Comparison of ENCODE assay signal across 28 cellular contexts in genomic region chr21:31895069-31895851, GRCh38. TPM values are rescaled to one million over a fixed set of nuclear protein-coding genes. Genes with fewer than 3 reads are reported as not detected.
A peak's percentile ranks its signal among the peaks of the same experiment; 100 is the strongest.
DNase-seq lines count a peak whose midpoint lies in the region; ATAC-seq and TF ChIP-seq lines count a peak whose summit lies in the region.
"Had no signal": no experiment of that assay in that cellular context is flagged by ENCODE, and none has a peak within 500 bp of the region (broad histone marks: within the 10 kb centered on the region; RNA-seq: fewer than 3 reads in every experiment).

No MANE protein-coding gene starts in this region.

- H3K27me3 ChIP-seq in SJCRH30 = no peaks in the 10 kb centered on the region
- H3K27me3 ChIP-seq in smooth muscle cell (ENCODE audit: low read depth) = no peaks in the 10 kb centered on the region
- no peaks in the 10 kb centered on the region for H3K27me3 ChIP-seq in CD8-positive, alpha-beta T cell (ENCODE audit: insufficient read depth, low read length)
- H3K27me3 ChIP-seq: neural progenitor cell, testis had no signal

- H3K9me3 ChIP-seq in SJCRH30 (replicated peaks) = no peaks in the 10 kb centered on the region
- no peaks in the 10 kb centered on the region for H3K9me3 ChIP-seq in mesodermal cell (ENCODE audit: control insufficient read depth, low read length)
- H3K9me3 ChIP-seq in smooth muscle cell (replicated peaks; ENCODE audit: low read depth) = no peaks in the 10 kb centered on the region
- no peaks in the 10 kb centered on the region for H3K9me3 ChIP-seq in CD8-positive, alpha-beta T cell (ENCODE audit: low read length)
- H3K9me3 ChIP-seq: gastroesophageal sphincter, prostate gland, testis had no signal

- H3K79me2 ChIP-seq in smooth muscle cell (ENCODE audit: low read depth) = peaks cover 88% of the 10 kb centered on the region

- no peak overlapping the region for H3K9ac ChIP-seq in smooth muscle cell (ENCODE audit: low read depth)
- H3K9ac ChIP-seq: neural progenitor cell had no signal

- H3K27me3 Mint-ChIP-seq in activated T-cell treated with anti-CD3 and anti-CD28 coated beads, Interleukin-2, amount 50 U/mL, for 4 hours (ENCODE audit: low read depth) = peaks cover 13% of the 10 kb centered on the region
- H3K27me3 Mint-ChIP-seq in activated T-cell treated with anti-CD3 and anti-CD28 coated beads, Interleukin-2, amount 50 U/mL, for 24 hours = peaks cover 20% of the 10 kb centered on the region
- H3K27me3 Mint-ChIP-seq in CD8-positive, alpha-beta T cell (ENCODE audit: low read depth) = peaks cover 7% of the 10 kb centered on the region

- H4K20me1 ChIP-seq in smooth muscle cell (ENCODE audit: low read depth) = peaks cover 23% of the 10 kb centered on the region

- WGBS in mesodermal cell (ENCODE audit: insufficient coverage in 2 of 2), 2 experiments = 75 to 82% methylated on average over 4 to 6 of the region's 6 CpGs
- 54% methylated on average over 6 of the region's 6 CpGs for WGBS in smooth muscle cell (ENCODE audit: low lambda C conversion rate)

- POLR2A ChIA-PET in CD8-positive, alpha-beta T cell (lab: Charles Lee) = no interaction called here

- no peaks in the 10 kb centered on the region for H3K9me3 Mint-ChIP-seq in activated T-cell treated with anti-CD3 and anti-CD28 coated beads, Interleukin-2, amount 50 U/mL, for 4 hours
- H3K9me3 Mint-ChIP-seq in activated T-cell treated with anti-CD3 and anti-CD28 coated beads, Interleukin-2, amount 50 U/mL, for 24 hours = no peaks in the 10 kb centered on the region
- H3K9me3 Mint-ChIP-seq in CD8-positive, alpha-beta T cell = no peaks in the 10 kb centered on the region
- H3K9me3 Mint-ChIP-seq: activated T-helper 17 cell treated with anti-CD3 and anti-CD28 coated beads, Interleukin-2, amount 50 U/mL, for 72 hours; IgD-negative memory B cell; memory B cell; stimulated activated memory B cell treated with anti-CD40 and anti-IgM and Interleukin-4, amounts not matched to agents 10 μg/mL and 1 μg/mL and 100 μg/mL, for 72 hours had no signal

- H3K36me3 ChIP-seq in SJCRH30 = peaks cover 14% of the 10 kb centered on the region
- H3K36me3 ChIP-seq in mesodermal cell (ENCODE audit: control insufficient read depth, insufficient read depth, low read length) = peaks cover 7% of the 10 kb centered on the region
- no peaks in the 10 kb centered on the region for H3K36me3 ChIP-seq in smooth muscle cell (ENCODE audit: low read depth)
- H3K36me3 ChIP-seq in CD8-positive, alpha-beta T cell (ENCODE audit: insufficient read depth, low read length) = no peaks in the 10 kb centered on the region
- H3K36me3 ChIP-seq: gastroesophageal sphincter, neural progenitor cell, prostate gland had no signal

- no peak overlapping the region for H3K4me3 Mint-ChIP-seq in activated T-cell treated with anti-CD3 and anti-CD28 coated beads, Interleukin-2, amount 50 U/mL, for 4 hours
- H3K4me3 Mint-ChIP-seq in activated T-cell treated with anti-CD3 and anti-CD28 coated beads, Interleukin-2, amount 50 U/mL, for 24 hours = no peak overlapping the region
- H3K4me3 Mint-ChIP-seq in CD8-positive, alpha-beta T cell = no peak overlapping the region
- H3K4me3 Mint-ChIP-seq: activated CD8-positive, alpha-beta memory T cell treated with anti-CD3 and anti-CD28 coated beads, Interleukin-2, amount 10 ng/mL, durations not matched to agents 7 days and 5 days; activated T-helper 17 cell treated with anti-CD3 and anti-CD28 coated beads, Interleukin-2, amount 50 U/mL, for 72 hours; B cell; IgD-negative memory B cell; memory B cell; neural progenitor cell; stimulated activated memory B cell treated with anti-CD40 and anti-IgM and Interleukin-4, amounts not matched to agents 10 μg/mL and 1 μg/mL and 100 μg/mL, for 72 hours; T-helper 17 cell had no signal

- H3K4me1 Mint-ChIP-seq in activated T-cell treated with anti-CD3 and anti-CD28 coated beads, Interleukin-2, amount 50 U/mL, for 4 hours (ENCODE audit: low read depth) = peaks cover 6% of the 10 kb centered on the region
- H3K4me1 Mint-ChIP-seq in activated T-cell treated with anti-CD3 and anti-CD28 coated beads, Interleukin-2, amount 50 U/mL, for 24 hours (ENCODE audit: low read depth) = peaks cover 11% of the 10 kb centered on the region
- H3K4me1 Mint-ChIP-seq in CD8-positive, alpha-beta T cell (ENCODE audit: low read depth) = peaks cover 11% of the 10 kb centered on the region
- H3K4me1 Mint-ChIP-seq: activated CD8-positive, alpha-beta memory T cell treated with anti-CD3 and anti-CD28 coated beads, Interleukin-2, amount 10 ng/mL, durations not matched to agents 7 days and 5 days; B cell; memory B cell; stimulated activated memory B cell treated with anti-CD40 and anti-IgM and Interleukin-4, amounts not matched to agents 10 μg/mL and 1 μg/mL and 100 μg/mL, for 72 hours had no signal

- H3K36me3 Mint-ChIP-seq in activated T-cell treated with anti-CD3 and anti-CD28 coated beads, Interleukin-2, amount 50 U/mL, for 4 hours (ENCODE audit: insufficient read depth) = no peaks in the 10 kb centered on the region
- no peaks in the 10 kb centered on the region for H3K36me3 Mint-ChIP-seq in activated T-cell treated with anti-CD3 and anti-CD28 coated beads, Interleukin-2, amount 50 U/mL, for 24 hours (ENCODE audit: low read depth)
- no peaks in the 10 kb centered on the region for H3K36me3 Mint-ChIP-seq in CD8-positive, alpha-beta T cell
- H3K36me3 Mint-ChIP-seq: activated CD8-positive, alpha-beta memory T cell treated with anti-CD3 and anti-CD28 coated beads, Interleukin-2, amount 10 ng/mL, durations not matched to agents 7 days and 5 days; activated naive CD4-positive, alpha-beta T cell treated with anti-CD3 and anti-CD28 coated beads, Interleukin-2, amount 50 U/mL, for 72 hours; memory B cell; stimulated activated memory B cell treated with anti-CD40 and anti-IgM and Interleukin-4, amounts not matched to agents 10 μg/mL and 1 μg/mL and 100 μg/mL, for 72 hours had no signal

- CTCF ChIA-PET in CD8-positive, alpha-beta T cell (lab: Charles Lee) = interaction anchor here (1.9 kb wide), 1 partner anchor 29 kb away, joined by 5 read pairs; no protein-coding TSS in a partner anchor

- H3K27ac ChIP-seq in SJCRH30 (peak overlapping the region; percentile 75), mesodermal cell (ENCODE audit: low read depth, low read length, severe bottlenecking) (peak overlapping the region; percentile 47), smooth muscle cell (ENCODE audit: low read depth) (no peak overlapping the region)
- H3K27ac ChIP-seq in CD8-positive, alpha-beta T cell (ENCODE audit: low read depth, low read length) = no peak overlapping the region
- H3K27ac ChIP-seq: 22Rv1, neural progenitor cell, prostate gland, testis had no signal

- no peak for TF ChIP-seq CTCF in smooth muscle cell (IDR thresholded peaks at IDR 0.05; ENCODE audit: borderline replicate concordance, insufficient read depth, poor library complexity, severe bottlenecking)
- no peak for TF ChIP-seq CTCF in CD8-positive, alpha-beta T cell (IDR thresholded peaks at IDR 0.05)

- H3K4me1 ChIP-seq in SJCRH30 (peaks cover 59% of the 10 kb centered on the region), mesodermal cell (ENCODE audit: control insufficient read depth, insufficient read depth, low read length, poor library complexity, severe bottlenecking) (peaks cover 31% of the 10 kb centered on the region), smooth muscle cell (ENCODE audit: low read depth) (peaks cover under 1% of the 10 kb centered on the region)
- peaks cover 13% of the 10 kb centered on the region for H3K4me1 ChIP-seq in CD8-positive, alpha-beta T cell (ENCODE audit: insufficient read depth, low read length)
- H3K4me1 ChIP-seq: gastroesophageal sphincter, prostate gland, testis had no signal

- no peak overlapping the region for H2AFZ ChIP-seq in smooth muscle cell (ENCODE audit: low read depth)
- H2AFZ ChIP-seq: neural progenitor cell had no signal

- peaks cover 13% of the 10 kb centered on the region for H3F3A ChIP-seq in smooth muscle cell (ENCODE audit: low read depth)

- H3K27ac Mint-ChIP-seq in activated T-cell treated with anti-CD3 and anti-CD28 coated beads, Interleukin-2, amount 50 U/mL, for 24 hours = no peak overlapping the region
- no peak overlapping the region for H3K27ac Mint-ChIP-seq in CD8-positive, alpha-beta T cell
- H3K27ac Mint-ChIP-seq: activated CD8-positive, alpha-beta memory T cell treated with anti-CD3 and anti-CD28 coated beads, Interleukin-2, amount 10 ng/mL, durations not matched to agents 7 days and 5 days; activated naive CD4-positive, alpha-beta T cell treated with anti-CD3 and anti-CD28 coated beads, Interleukin-2, amount 50 U/mL, for 72 hours; activated T-helper 17 cell treated with anti-CD3 and anti-CD28 coated beads, Interleukin-2, amount 50 U/mL, for 72 hours; B cell; IgD-negative memory B cell; memory B cell; neural progenitor cell; stimulated activated memory B cell treated with anti-CD40 and anti-IgM and Interleukin-4, amounts not matched to agents 10 μg/mL and 1 μg/mL and 100 μg/mL, for 72 hours; T-helper 17 cell had no signal

- DNase-seq in NK-92 treated with Interleukin-12 subunit alpha and Interleukin-12 subunit beta, amount 100 ng/mL, for 24 hours (lab: John Stamatoyannopoulos, UW) = peak; percentile 25
- DNase-seq in NK-92 (lab: John Stamatoyannopoulos, UW; ENCODE audit: unreplicated experiment) (no peak), SJCRH30 (peak; percentile 76 to 91), smooth muscle cell (lab: John Stamatoyannopoulos, UW; ENCODE audit: unreplicated experiment) (no peak)
- no peak for DNase-seq in activated T-cell treated with anti-CD3 and anti-CD28 coated beads, Interleukin-2, amount 50 U/mL, for 4 hours
- DNase-seq in activated T-cell treated with anti-CD3 and anti-CD28 coated beads, Interleukin-2, amount 50 U/mL, for 24 hours = no peak
- no peak for DNase-seq in CD8-positive, alpha-beta T cell
- DNase-seq: activated CD4-positive, alpha-beta T cell treated with anti-CD3 and anti-CD28 coated beads for 48 hours; activated CD8-positive, alpha-beta memory T cell treated with anti-CD3 and anti-CD28 coated beads, Interleukin-2, amount 10 ng/mL, durations not matched to agents 7 days and 5 days; COR-L47; DMS79; effector CD4-positive, alpha-beta T cell; NCI-H446 treated with DMSO at 0.1 percent for 48 hours; T-helper 17 cell; testis had no signal

- intact Hi-C loops in CD8-positive, alpha-beta T cell (cut with DNase I, micrococcal nuclease) = no loop called here

- ATAC-seq in activated T-cell treated with anti-CD3 and anti-CD28 coated beads, Interleukin-2, amount 50 U/mL, for 4 hours = no peak
- ATAC-seq in CD8-positive, alpha-beta T cell = no peak
- ATAC-seq: activated CD8-positive, alpha-beta memory T cell treated with anti-CD3 and anti-CD28 coated beads, Interleukin-2, amount 10 ng/mL, durations not matched to agents 7 days and 5 days; activated naive CD4-positive, alpha-beta T cell treated with anti-CD3 and anti-CD28 coated beads, Interleukin-2, amount 50 U/mL, for 72 hours; activated T-helper 17 cell treated with anti-CD3 and anti-CD28 coated beads, Interleukin-2, amount 50 U/mL, for 72 hours; esophagus mucosa; gastroesophageal sphincter; stimulated activated memory B cell treated with anti-CD40 and anti-IgM and Interleukin-4, amounts not matched to agents 10 μg/mL and 1 μg/mL and 100 μg/mL, for 72 hours; T-helper 17 cell had no signal

- no peak overlapping the region for H3K4me3 ChIP-seq in SJCRH30
- H3K4me3 ChIP-seq in mesodermal cell (ENCODE audit: extremely low read depth, insufficient read depth, low read length, poor library complexity, severe bottlenecking) = no peak overlapping the region
- H3K4me3 ChIP-seq in smooth muscle cell = no peak overlapping the region
- H3K4me3 ChIP-seq in CD8-positive, alpha-beta T cell (ENCODE audit: low read depth, low read length) = no peak overlapping the region
- H3K4me3 ChIP-seq: gastroesophageal sphincter, neural progenitor cell, prostate gland, skin epidermis, testis had no signal

- H3K4me2 ChIP-seq in smooth muscle cell = peak overlapping the region; percentile 17
- H3K4me2 ChIP-seq: neural progenitor cell had no signal

RNA-seq across cellular contexts. Expression of gene HUNK, which starts 22.4 kb away (rescaled TPM):
- 37.3 and 38.9 TPM in 2 replicates for total RNA-seq in SJCRH30 (2014; rRNA removed; shearing (Covaris generic))
- polyA plus RNA-seq in mesodermal cell (2013, experiment 1 of 2) = 9.0 TPM
- polyA plus RNA-seq in mesodermal cell (2013, experiment 2 of 2) = 8.2 TPM
- 5.5 and 8.6 TPM in 2 replicates for total RNA-seq in smooth muscle cell
- 7.0 and 11.6 TPM in 2 replicates for polyA plus RNA-seq in smooth muscle cell
- under 1 TPM; 0.05 to 0.61 (median 0.05) TPM for total RNA-seq in activated T-cell treated with anti-CD3 and anti-CD28 coated beads, Interleukin-2, amount 50 U/mL, for 4 hours
- not detected for total RNA-seq in CD8-positive, alpha-beta T cell
- polyA plus RNA-seq: IgD-negative memory B cell had no signal

Comparison
In these comparisons a context has a peak if more than half of its experiments do, and no peak if none do; other contexts are left out.
1. DNase-seq: peak in NK-92 treated with Interleukin-12 subunit alpha and Interleukin-12 subunit beta, amount 100 ng/mL, for 24 hours (single experiment) and SJCRH30 (2 of 2); none in NK-92 (single experiment), smooth muscle cell (single experiment), activated T-cell treated with anti-CD3 and anti-CD28 coated beads, Interleukin-2, amount 50 U/mL, for 4 hours (single experiment), activated T-cell treated with anti-CD3 and anti-CD28 coated beads, Interleukin-2, amount 50 U/mL, for 24 hours (single experiment) and CD8-positive, alpha-beta T cell (0 of 7).
2. H3K27ac ChIP-seq: peak in SJCRH30 (single experiment) and mesodermal cell (single experiment); none in smooth muscle cell (single experiment) and CD8-positive, alpha-beta T cell (single experiment).